In genomic region chr19:7197760-7198696, GRCh38 we compare ENCODE assay signal across 8 cellular contexts.
DNase-seq lines count a peak whose midpoint lies in the region; ATAC-seq and TF ChIP-seq lines count a peak whose summit lies in the region.

No MANE protein-coding gene starts in this region.

- H3K4me1 ChIP-seq in BE2C = no peaks in the 10 kb centered on the region

- H3K27ac Mint-ChIP-seq in activated CD4-positive, alpha-beta T cell treated with anti-CD3 and anti-CD28 coated beads, Interleukin-2, amount 10 ng/mL, durations not matched to agents 7 days and 5 days = peak overlapping the region; percentile 89

- no peak for TF ChIP-seq CTCF in BE2C (IDR thresholded peaks at IDR 0.05; ENCODE audit: low read depth, low read length)

- H3K27me3 Mint-ChIP-seq in activated CD4-positive, alpha-beta T cell treated with anti-CD3 and anti-CD28 coated beads, Interleukin-2, amount 10 ng/mL, durations not matched to agents 7 days and 5 days = peaks cover 34% of the 10 kb centered on the region

- no peaks in the 10 kb centered on the region for H3K36me3 Mint-ChIP-seq in activated CD4-positive, alpha-beta T cell treated with anti-CD3 and anti-CD28 coated beads, Interleukin-2, amount 10 ng/mL, durations not matched to agents 7 days and 5 days (ENCODE audit: low read depth)

- POLR2A ChIA-PET in activated CD4-positive, alpha-beta T cell treated with anti-CD3 and anti-CD28 coated beads, Interleukin-2, amount 10 ng/mL, durations not matched to agents 7 days and 5 days (lab: Charles Lee) = no interaction called here

- H3K36me3 ChIP-seq in BE2C = no peaks in the 10 kb centered on the region

- H3K4me3 Mint-ChIP-seq in activated CD4-positive, alpha-beta T cell treated with anti-CD3 and anti-CD28 coated beads, Interleukin-2, amount 10 ng/mL, durations not matched to agents 7 days and 5 days = peak overlapping the region; percentile 79

- ATAC-seq in GM19025 (IDR thresholded peaks at IDR 0.05; ENCODE audit: low read depth, unreplicated experiment) (peak; percentile 85), HG03280 (IDR thresholded peaks at IDR 0.05; ENCODE audit: unreplicated experiment) (peak; percentile 86), left lobe of liver (peak; percentile 83)

- no peaks in the 10 kb centered on the region for H3K27me3 ChIP-seq in BE2C

- no peaks in the 10 kb centered on the region for H3K9me3 ChIP-seq in BE2C

- CTCF ChIA-PET in activated CD4-positive, alpha-beta T cell treated with anti-CD3 and anti-CD28 coated beads, Interleukin-2, amount 10 ng/mL, durations not matched to agents 7 days and 5 days (lab: Charles Lee) = interaction anchor here (0.6 to 1.4 kb wide), 4 partner anchors 18 to 633 kb away, joined by 3 to 4 read pairs (median 4); no protein-coding TSS in a partner anchor

- no peaks in the 10 kb centered on the region for H3K9me3 Mint-ChIP-seq in activated CD4-positive, alpha-beta T cell treated with anti-CD3 and anti-CD28 coated beads, Interleukin-2, amount 10 ng/mL, durations not matched to agents 7 days and 5 days

- peaks cover 18% of the 10 kb centered on the region for H3K4me1 Mint-ChIP-seq in activated CD4-positive, alpha-beta T cell treated with anti-CD3 and anti-CD28 coated beads, Interleukin-2, amount 10 ng/mL, durations not matched to agents 7 days and 5 days

- peak overlapping the region; percentile 66 for H3K4me3 ChIP-seq in BE2C (ENCODE audit: low read depth, low read length)

- DNase-seq in BE2C (peak; percentile 94), NCI-H446 (lab: John Stamatoyannopoulos, UW) (peak; percentile 86 to 97), cortex of kidney (lab: John Stamatoyannopoulos, UW) (peak; percentile 39), left lobe of liver (ENCODE audit: low spot score) (peak; percentile 94)
- DNase-seq in activated CD4-positive, alpha-beta T cell treated with anti-CD3 and anti-CD28 coated beads, Interleukin-2, amount 10 ng/mL, durations not matched to agents 7 days and 5 days = peak; percentile 90
- peak; percentile 91 for DNase-seq in stimulated activated CD4-positive, alpha-beta T cell treated with anti-CD3 and anti-CD28 coated beads, Interleukin-1b, Interleukin-23, amount 100 ng/mL, for 48 hours

Comparison
In these comparisons a context has a peak if more than half of its experiments do, and no peak if none do; other contexts are left out.
1. Peak in every context shown above with its lines: DNase-seq, ATAC-seq and H3K4me3 ChIP-seq.
2. DNase-seq: peak in every context shown above with its lines; median percentile 94 in BE2C; 94 in left lobe of liver; 92 in NCI-H446; 91 in stimulated activated CD4-positive, alpha-beta T cell treated with anti-CD3 and anti-CD28 coated beads, Interleukin-1b, Interleukin-23, amount 100 ng/mL, for 48 hours; 90 in activated CD4-positive, alpha-beta T cell treated with anti-CD3 and anti-CD28 coated beads, Interleukin-2, amount 10 ng/mL, durations not matched to agents 7 days and 5 days; 39 in cortex of kidney.